Comparison of ENCODE assay signal across 8 cellular contexts in the genomic region with DNA sequence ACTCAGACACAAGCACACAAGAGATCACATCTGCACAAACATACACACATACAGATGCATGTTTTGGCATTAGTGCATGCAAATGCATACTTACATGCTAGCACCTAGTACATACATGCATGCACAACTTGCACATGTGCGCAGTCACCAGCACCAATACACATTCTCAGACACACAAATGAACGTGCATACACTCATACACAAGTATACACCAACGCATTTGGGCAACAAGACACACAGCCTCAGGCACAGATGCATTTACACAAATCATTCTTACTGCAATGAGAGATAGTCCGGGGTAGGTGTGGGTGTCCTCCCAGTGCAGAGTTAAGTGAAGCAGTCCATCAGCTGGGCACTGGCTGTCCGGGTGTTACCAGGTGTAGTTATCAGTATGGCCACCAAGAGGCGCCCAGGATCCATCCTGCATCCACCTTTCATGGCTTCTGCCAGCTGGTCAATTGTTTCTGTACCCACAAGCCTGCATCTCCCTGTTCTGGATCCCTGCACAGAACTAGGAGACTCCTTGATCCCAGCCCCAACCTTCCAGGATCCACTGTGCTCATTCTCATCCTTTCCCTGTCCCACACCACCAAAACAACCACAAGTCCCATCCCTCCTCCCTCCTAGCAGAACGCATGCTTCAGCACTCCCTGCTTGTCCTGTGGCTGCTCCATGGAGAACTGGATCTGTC. TPM values are rescaled to one million over a fixed set of nuclear protein-coding genes. Genes with fewer than 3 reads are reported as not detected.
DNase-seq lines count a peak whose midpoint lies in the region; ATAC-seq lines count a peak whose summit lies in the region.

No MANE protein-coding gene starts in this region.

- DNase-seq in CD1c-positive myeloid dendritic cell (ENCODE audit: extremely low spot score) (peak; percentile 68), GM19238 (ENCODE audit: insufficient read length, low spot score) (peak; percentile 31), HuH-7 (ENCODE audit: low spot score) (peak; percentile 74), RKO (ENCODE audit: low spot score) (peak; percentile 60), left cardiac atrium (peak; percentile 51), pulmonary artery endothelial cell (ENCODE audit: low read depth, low spot score) (peak; percentile 15)
- peak in 1 of 2 donors; percentile 50 for DNase-seq in activated naive CD4-positive, alpha-beta T cell treated with anti-CD3 and anti-CD28 coated beads, Interleukin-2, amount 50 U/mL, for 72 hours (ENCODE audit: low spot score in 2 of 2)

- ATAC-seq in activated naive CD4-positive, alpha-beta T cell treated with anti-CD3 and anti-CD28 coated beads, Interleukin-2, amount 50 U/mL, for 72 hours = peak; percentile 67 to 85
- ATAC-seq in left cardiac atrium = peak; percentile 64 to 80
- no peak for ATAC-seq in HG02840 (IDR thresholded peaks at IDR 0.05; ENCODE audit: low FRiP score, unreplicated experiment)

- H3K36me3 Mint-ChIP-seq in activated naive CD4-positive, alpha-beta T cell treated with anti-CD3 and anti-CD28 coated beads, Interleukin-2, amount 50 U/mL, for 72 hours = no peaks in the 10 kb centered on the region

- no peaks in the 10 kb centered on the region for H3K9me3 Mint-ChIP-seq in activated naive CD4-positive, alpha-beta T cell treated with anti-CD3 and anti-CD28 coated beads, Interleukin-2, amount 50 U/mL, for 72 hours

- H3K27ac Mint-ChIP-seq in activated naive CD4-positive, alpha-beta T cell treated with anti-CD3 and anti-CD28 coated beads, Interleukin-2, amount 50 U/mL, for 72 hours = no peak overlapping the region

- intact Hi-C loops in left cardiac atrium (cut with DNase I) = no loop called here

RNA-seq across cellular contexts. Expression of gene FOXE3, which starts 27.4 kb away (rescaled TPM):
- total RNA-seq in activated naive CD4-positive, alpha-beta T cell treated with anti-CD3 and anti-CD28 coated beads, Interleukin-2, amount 50 U/mL, for 72 hours = not detected
- total RNA-seq in left cardiac atrium = not detected
- 0.04 TPM in 1 of 2 replicates, not detected in the other for total RNA-seq in pulmonary artery endothelial cell

RNA-seq across cellular contexts. Expression of gene FOXD2, which starts 49.2 kb away (rescaled TPM):
- total RNA-seq in activated naive CD4-positive, alpha-beta T cell treated with anti-CD3 and anti-CD28 coated beads, Interleukin-2, amount 50 U/mL, for 72 hours = under 1 TPM; 0.09 to 0.18 TPM
- total RNA-seq in left cardiac atrium (under 1 TPM; 0.06 to 0.08 TPM), pulmonary artery endothelial cell (0.11 and 0.20 TPM in 2 replicates)

RNA-seq across cellular contexts. Expression of gene CMPK1, which starts 55.1 kb away (rescaled TPM):
- total RNA-seq in activated naive CD4-positive, alpha-beta T cell treated with anti-CD3 and anti-CD28 coated beads, Interleukin-2, amount 50 U/mL, for 72 hours = 100 to 1,000 TPM in 1 of 2 donors, 10 to 100 TPM in 1; 84.9 to 128 TPM
- total RNA-seq in left cardiac atrium (10 to 100 TPM; 77.9 to 92.7 TPM), pulmonary artery endothelial cell (114 and 122 TPM in 2 replicates)
